In the genomic region with DNA sequence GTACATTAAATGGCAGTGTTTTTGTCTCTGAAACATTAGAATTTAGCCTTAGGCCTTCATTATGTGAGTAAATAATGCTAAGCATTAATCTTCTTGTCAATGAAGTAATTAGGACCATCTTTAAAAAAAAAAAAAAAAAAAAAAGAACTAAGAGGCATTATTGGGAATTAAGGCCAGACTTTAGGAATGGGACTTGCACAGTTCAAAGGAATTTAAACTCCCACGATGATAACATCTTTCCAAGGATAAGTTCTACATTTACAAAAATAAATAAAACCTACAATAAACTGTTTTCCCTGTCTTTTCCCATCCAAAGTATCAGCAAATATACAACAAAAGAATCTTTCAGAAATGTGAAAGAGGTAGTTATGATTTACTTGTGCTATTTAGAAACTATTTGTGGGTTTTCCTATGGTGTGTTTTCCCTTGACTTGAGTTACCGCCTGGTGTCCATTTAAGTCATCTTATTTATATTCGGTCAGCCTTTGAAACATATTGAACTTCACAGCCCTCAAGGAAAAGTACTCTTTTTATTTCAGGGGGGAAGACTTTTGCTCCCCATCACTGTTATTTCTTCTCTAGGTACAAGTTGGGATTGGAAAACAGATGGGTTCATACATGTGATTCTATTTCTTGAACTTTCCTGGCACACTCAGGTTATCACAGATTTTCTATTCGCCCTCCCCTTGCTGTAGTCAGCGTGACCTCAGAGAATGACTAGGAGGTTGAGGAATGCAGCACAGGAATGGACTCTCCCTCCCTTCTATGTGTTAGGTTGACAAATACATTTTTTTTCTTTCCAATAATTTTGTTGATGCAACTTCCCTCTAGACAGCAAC, we compare ENCODE assay signal across 12 cellular contexts. TPM values are rescaled to one million over a fixed set of nuclear protein-coding genes. Genes with fewer than 3 reads are reported as not detected.
DNase-seq lines count a peak whose midpoint lies in the region; ATAC-seq, FAIRE-seq and TF ChIP-seq lines count a peak whose summit lies in the region.
"Had no signal": no experiment of that assay in that cellular context is flagged by ENCODE, and none has a peak within 500 bp of the region (broad histone marks: within the 10 kb centered on the region; RNA-seq: fewer than 3 reads in every experiment).

No MANE protein-coding gene starts in this region.

- H2AFZ ChIP-seq in IMR-90 (replicated peaks; ENCODE audit: low read length, poor library complexity) = peak overlapping the region; percentile 83

- FAIRE-seq in bronchial epithelial cell (lab: Jason Lieb, UNC) = peak; percentile 89

- peak overlapping the region; percentile 91 for H2BK20ac ChIP-seq in IMR-90 (ENCODE audit: low read depth, low read length)

- no peaks in the 10 kb centered on the region for H4K20me1 ChIP-seq in IMR-90 (ENCODE audit: insufficient read depth, low read length)

- H3K9me3 ChIP-seq in AG04450 (ENCODE audit: control insufficient read depth, insufficient read depth, low read length) = no peaks in the 10 kb centered on the region
- no peaks in the 10 kb centered on the region for H3K9me3 ChIP-seq in IMR-90 (ENCODE audit: control insufficient read depth, insufficient read depth, low read length)
- no peaks in the 10 kb centered on the region for H3K9me3 ChIP-seq in left lung

- in situ Hi-C loops in IMR-90 (cut with MboI; ENCODE audit: low sequenced_read_pairs) = no loop called here

- H2AK9ac ChIP-seq in IMR-90 (replicated peaks; ENCODE audit: low read depth, low read length, poor library complexity) = peak overlapping the region; percentile 59

- intact Hi-C loops in IMR-90 (cut with micrococcal nuclease) (no loop called here), left lung (cut with DNase I) (no loop called here)

- H3K36me3 Mint-ChIP-seq in activated CD4-positive, alpha-beta memory T cell treated with anti-CD3 and anti-CD28 coated beads, Interleukin-2, amount 10 ng/mL, durations not matched to agents 7 days and 5 days (ENCODE audit: low read depth) = no peaks in the 10 kb centered on the region
- H3K36me3 Mint-ChIP-seq in activated CD4-positive, alpha-beta T cell treated with anti-CD3 and anti-CD28 coated beads, Interleukin-2, amount 10 ng/mL, durations not matched to agents 7 days and 5 days (ENCODE audit: low read depth) = no peaks in the 10 kb centered on the region
- H3K36me3 Mint-ChIP-seq: CD8-positive, alpha-beta T cell had no signal

- H3K18ac ChIP-seq in IMR-90 (ENCODE audit: low read depth, low read length) = no peak overlapping the region

- no peak for TF ChIP-seq CTCF in AG04450 (IDR thresholded peaks at IDR 0.05; ENCODE audit: low read depth, low read length)
- no peak for TF ChIP-seq CTCF in IMR-90 (conservative IDR thresholded peaks at IDR 0.05; ENCODE audit: low read depth, low read length)
- TF ChIP-seq CTCF in bronchial epithelial cell (IDR thresholded peaks at IDR 0.05; ENCODE audit: insufficient read depth, low read length, severe bottlenecking) = no peak
- no peak for TF ChIP-seq CTCF in left lung (IDR thresholded peaks at IDR 0.05)

- no peak overlapping the region for H4K5ac ChIP-seq in IMR-90 (ENCODE audit: low read depth, low read length)

- no peak for TF ChIP-seq POLR2A in IMR-90 (IDR thresholded peaks at IDR 0.05; ENCODE audit: low read depth, low read length)

- H4K91ac ChIP-seq in IMR-90 (ENCODE audit: insufficient read depth, low read depth, low read length) = no peak overlapping the region

- H2AK5ac ChIP-seq in IMR-90 (ENCODE audit: low read depth, low read length) = peak overlapping the region; percentile 70

- H3K4me3 ChIP-seq in AG04450 (ENCODE audit: low read depth, low read length) (no peak overlapping the region), IMR-90 (ENCODE audit: insufficient read depth, low read depth, low read length) (no peak overlapping the region), bronchial epithelial cell (ENCODE audit: low read depth, low read length) (no peak overlapping the region), left lung (no peak overlapping the region)

- no peak for TF ChIP-seq RAD21 in IMR-90 (IDR thresholded peaks at IDR 0.05; ENCODE audit: low read length)

- BruUV-seq in IMR-90 (replicated peaks; lab: Mats Ljungman, UMichigan) = no TSS peak

- no peak overlapping the region for H3K4me3 Mint-ChIP-seq in activated CD4-positive, alpha-beta memory T cell treated with anti-CD3 and anti-CD28 coated beads, Interleukin-2, amount 10 ng/mL, durations not matched to agents 7 days and 5 days
- no peak overlapping the region for H3K4me3 Mint-ChIP-seq in activated CD4-positive, alpha-beta T cell treated with anti-CD3 and anti-CD28 coated beads, Interleukin-2, amount 10 ng/mL, durations not matched to agents 7 days and 5 days
- H3K4me3 Mint-ChIP-seq: CD8-positive, alpha-beta T cell had no signal

- H3K36me3 ChIP-seq in IMR-90 (ENCODE audit: control insufficient read depth, insufficient read depth, low read length) = no peaks in the 10 kb centered on the region
- no peaks in the 10 kb centered on the region for H3K36me3 ChIP-seq in bronchial epithelial cell (ENCODE audit: control insufficient read depth, insufficient read depth, low read length)
- H3K36me3 ChIP-seq in left lung = no peaks in the 10 kb centered on the region

- peak overlapping the region in 1 of 2 experiments; percentile 81; a peak in 1 of 4 replicates for H4K8ac ChIP-seq in IMR-90 (ENCODE audit: low read depth in 2 of 2, low read length in 2 of 2)

- H3K4ac ChIP-seq in IMR-90 (ENCODE audit: low read depth, low read length) = peak overlapping the region; percentile 94

- POLR2A ChIA-PET in AG04450 (lab: Yijun Ruan, JAX) (no interaction called here), IMR-90 (lab: Charles Lee; ENCODE audit: unreplicated experiment) (no interaction called here)
- POLR2A ChIA-PET in activated CD4-positive, alpha-beta memory T cell treated with anti-CD3 and anti-CD28 coated beads, Interleukin-2, amount 10 ng/mL, durations not matched to agents 7 days and 5 days (lab: Charles Lee) = no interaction called here
- POLR2A ChIA-PET in activated CD4-positive, alpha-beta T cell treated with anti-CD3 and anti-CD28 coated beads, Interleukin-2, amount 10 ng/mL, durations not matched to agents 7 days and 5 days (lab: Charles Lee) = no interaction called here

- no peaks in the 10 kb centered on the region for H3K4me1 Mint-ChIP-seq in activated CD4-positive, alpha-beta memory T cell treated with anti-CD3 and anti-CD28 coated beads, Interleukin-2, amount 10 ng/mL, durations not matched to agents 7 days and 5 days
- H3K4me1 Mint-ChIP-seq in activated CD4-positive, alpha-beta T cell treated with anti-CD3 and anti-CD28 coated beads, Interleukin-2, amount 10 ng/mL, durations not matched to agents 7 days and 5 days = no peaks in the 10 kb centered on the region

- no CpG with 5 or more reads among the region's 5 CpGs for WGBS in IMR-90 (ENCODE audit: extremely low coverage in 2 of 2, insufficient read length in 1 of 2), 2 experiments

- H3K9ac ChIP-seq in IMR-90 (ENCODE audit: low read depth, low read length) = no peak overlapping the region

- no peak overlapping the region for H3K27ac ChIP-seq in AG04450 (ENCODE audit: low read depth, low read length)
- no peak overlapping the region for H3K27ac ChIP-seq in IMR-90 (ENCODE audit: insufficient read depth, low read length)
- H3K27ac ChIP-seq in left lung = no peak overlapping the region

- no peaks in the 10 kb centered on the region for H3K9me3 Mint-ChIP-seq in activated CD4-positive, alpha-beta memory T cell treated with anti-CD3 and anti-CD28 coated beads, Interleukin-2, amount 10 ng/mL, durations not matched to agents 7 days and 5 days
- peaks cover 2% of the 10 kb centered on the region for H3K9me3 Mint-ChIP-seq in activated CD4-positive, alpha-beta T cell treated with anti-CD3 and anti-CD28 coated beads, Interleukin-2, amount 10 ng/mL, durations not matched to agents 7 days and 5 days
- H3K9me3 Mint-ChIP-seq: CD8-positive, alpha-beta T cell had no signal

- peaks cover 5% of the 10 kb centered on the region for H3K4me1 ChIP-seq in IMR-90 (ENCODE audit: control insufficient read depth, insufficient read depth, low read length)
- H3K4me1 ChIP-seq in left lung = no peaks in the 10 kb centered on the region

- no peak overlapping the region; the same call in 1 of the 2 replicates for H3K14ac ChIP-seq in IMR-90 (replicated peaks; ENCODE audit: low read depth, low read length)

- H3K4me2 ChIP-seq in IMR-90 (ENCODE audit: low read depth, low read length) = peak overlapping the region; percentile 62

- no peak overlapping the region for H2BK5ac ChIP-seq in IMR-90 (ENCODE audit: low read depth, low read length, poor library complexity, severe bottlenecking)

- peaks cover 5% of the 10 kb centered on the region for H3K27me3 Mint-ChIP-seq in activated CD4-positive, alpha-beta memory T cell treated with anti-CD3 and anti-CD28 coated beads, Interleukin-2, amount 10 ng/mL, durations not matched to agents 7 days and 5 days
- peaks cover 2% of the 10 kb centered on the region for H3K27me3 Mint-ChIP-seq in activated CD4-positive, alpha-beta T cell treated with anti-CD3 and anti-CD28 coated beads, Interleukin-2, amount 10 ng/mL, durations not matched to agents 7 days and 5 days

- peak overlapping the region; percentile 85 for H2BK120ac ChIP-seq in IMR-90 (ENCODE audit: low read depth, low read length)

- dilution Hi-C loops in IMR-90 (cut with HindIII; ENCODE audit: low sequenced_read_pairs, unreplicated experiment) = no loop called here

- ATAC-seq in IMR-90 (ENCODE audit: low read depth) (peak; percentile 96), left lung (peak; percentile 86), HG02973 (IDR thresholded peaks at IDR 0.05; ENCODE audit: unreplicated experiment) (no peak)
- ATAC-seq: CD8-positive, alpha-beta T cell had no signal

- CTCF ChIA-PET in AG04450 (lab: Charles Lee) (no interaction called here), IMR-90 (lab: Yijun Ruan, JAX) (no interaction called here)
- CTCF ChIA-PET in activated CD4-positive, alpha-beta memory T cell treated with anti-CD3 and anti-CD28 coated beads, Interleukin-2, amount 10 ng/mL, durations not matched to agents 7 days and 5 days (lab: Charles Lee) = no interaction called here
- CTCF ChIA-PET in activated CD4-positive, alpha-beta T cell treated with anti-CD3 and anti-CD28 coated beads, Interleukin-2, amount 10 ng/mL, durations not matched to agents 7 days and 5 days (lab: Charles Lee) = no interaction called here

- H3K56ac ChIP-seq in IMR-90 (ENCODE audit: extremely low read depth, insufficient read depth, low read length) = no peak overlapping the region

- H3K27ac Mint-ChIP-seq in activated CD4-positive, alpha-beta memory T cell treated with anti-CD3 and anti-CD28 coated beads, Interleukin-2, amount 10 ng/mL, durations not matched to agents 7 days and 5 days = no peak overlapping the region
- H3K27ac Mint-ChIP-seq in activated CD4-positive, alpha-beta T cell treated with anti-CD3 and anti-CD28 coated beads, Interleukin-2, amount 10 ng/mL, durations not matched to agents 7 days and 5 days = no peak overlapping the region
- H3K27ac Mint-ChIP-seq: CD8-positive, alpha-beta T cell had no signal

- DNase-seq in AG04450 (ENCODE audit: low read depth, low spot score) (peak; percentile 77), IMR-90 (peak; percentile 93), bronchial epithelial cell (ENCODE audit: low read depth) (peak; percentile 95), left lung (no peak), NCI-H1417 treated with DMSO at 0.1 percent for 48 hours (lab: John Stamatoyannopoulos, UW) (no peak)
- no peak for DNase-seq in activated CD4-positive, alpha-beta memory T cell treated with anti-CD3 and anti-CD28 coated beads, Interleukin-2, amount 10 ng/mL, durations not matched to agents 7 days and 5 days
- no peak for DNase-seq in activated CD4-positive, alpha-beta T cell treated with anti-CD3 and anti-CD28 coated beads, Interleukin-2, amount 10 ng/mL, durations not matched to agents 7 days and 5 days
- DNase-seq: activated T-cell treated with anti-CD3 and anti-CD28 coated beads for 4 hours; CD8-positive, alpha-beta T cell; effector memory CD4-positive, alpha-beta T cell; NCI-H446 had no signal

- no peak overlapping the region for H3K23ac ChIP-seq in IMR-90 (ENCODE audit: low read depth, low read length)

- H2BK15ac ChIP-seq in IMR-90 (ENCODE audit: low read depth, low read length) = 0 out of 3 replicates have a peak overlapping the region, but pooled peaks have one; percentile 57

- peaks cover 4% of the 10 kb centered on the region for H3K9me1 ChIP-seq in IMR-90 (ENCODE audit: insufficient read depth, low read length)

- H3K27me3 ChIP-seq in AG04450 (ENCODE audit: control insufficient read depth, insufficient read depth, low read length) = no peaks in the 10 kb centered on the region
- H3K27me3 ChIP-seq in IMR-90 (ENCODE audit: control insufficient read depth, insufficient read depth, low read length) = no peaks in the 10 kb centered on the region
- no peaks in the 10 kb centered on the region for H3K27me3 ChIP-seq in bronchial epithelial cell (ENCODE audit: control insufficient read depth, insufficient read depth, low read length)
- H3K27me3 ChIP-seq in left lung = no peaks in the 10 kb centered on the region

- H3K79me1 ChIP-seq in IMR-90 (ENCODE audit: low read depth in 1 of 2, low read length in 2 of 2) = no peaks in the 10 kb centered on the region

RNA-seq across cellular contexts. Expression of gene STMND1, which starts 13.6 kb away (rescaled TPM):
- polyA plus RNA-seq in AG04450 (2011; rRNA removed) = not detected in 2 replicates
- not detected in 2 replicates for polyA minus RNA-seq in AG04450 (2011; rRNA and poly(A)+ RNA removed)
- not detected in 2 replicates for total RNA-seq in IMR-90 (2012; rRNA removed)
- polyA plus RNA-seq in IMR-90 (2012; rRNA removed) = not detected in 2 replicates
- not detected in 2 replicates for polyA plus RNA-seq in IMR-90 (2012; cell fraction: cytosol; rRNA removed)
- not detected in 2 replicates for polyA plus RNA-seq in IMR-90 (2012; cell fraction: nucleus; rRNA removed; ENCODE audit: low replicate concordance)
- total RNA-seq in bronchial epithelial cell = not detected in 2 replicates
- 1 to 10 TPM in 1 of 2 donors, not detected in 1; 2.5 TPM for total RNA-seq in left lung
- total RNA-seq in activated CD4-positive, alpha-beta memory T cell treated with anti-CD3 and anti-CD28 coated beads, Interleukin-2, amount 10 ng/mL, durations not matched to agents 7 days and 5 days = not detected
- not detected for total RNA-seq in activated CD4-positive, alpha-beta T cell treated with anti-CD3 and anti-CD28 coated beads, Interleukin-2, amount 10 ng/mL, durations not matched to agents 7 days and 5 days
- total RNA-seq: CD8-positive, alpha-beta T cell had no signal

Comparison
In these comparisons a context has a peak if more than half of its experiments do, and no peak if none do; other contexts are left out.
1. DNase-seq: peak in AG04450 (single experiment), IMR-90 (single experiment) and bronchial epithelial cell (single experiment); none in left lung (0 of 2), activated CD4-positive, alpha-beta memory T cell treated with anti-CD3 and anti-CD28 coated beads, Interleukin-2, amount 10 ng/mL, durations not matched to agents 7 days and 5 days (single experiment), NCI-H1417 treated with DMSO at 0.1 percent for 48 hours (single experiment) and activated CD4-positive, alpha-beta T cell treated with anti-CD3 and anti-CD28 coated beads, Interleukin-2, amount 10 ng/mL, durations not matched to agents 7 days and 5 days (single experiment).